18 cellular contexts compared by ENCODE assay signal in the genomic region with DNA sequence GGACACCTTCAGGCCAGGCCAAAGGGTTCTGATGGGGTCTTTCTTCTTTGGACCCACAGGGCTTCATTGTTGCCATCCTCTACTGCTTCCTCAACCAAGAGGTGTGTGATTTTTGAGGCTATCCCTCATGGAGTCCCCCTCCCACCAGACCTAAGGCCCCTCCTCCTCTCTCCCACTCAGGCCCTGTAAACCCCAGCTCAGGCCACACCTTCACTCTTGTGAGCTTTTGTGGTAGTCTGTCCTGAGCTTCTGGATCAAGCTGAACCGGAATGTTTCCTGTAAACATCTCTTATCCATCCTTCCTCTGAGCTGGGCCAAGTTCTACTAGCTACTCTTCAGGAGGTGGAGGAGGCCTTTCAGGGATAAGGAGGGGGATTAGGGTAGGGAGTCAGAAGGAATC. TPM values are rescaled to one million over a fixed set of nuclear protein-coding genes. Genes with fewer than 3 reads are reported as not detected.
"Had no signal": no experiment of that assay in that cellular context is flagged by ENCODE, and none has a peak within 500 bp of the region (broad histone marks: within the 10 kb centered on the region; RNA-seq: fewer than 3 reads in every experiment).

No MANE protein-coding gene starts in this region.

- H3K4me1 ChIP-seq: breast epithelium had no signal

- H3K27ac Mint-ChIP-seq: activated CD4-positive, alpha-beta memory T cell treated with anti-CD3 and anti-CD28 coated beads for 36 hours; activated CD4-positive, alpha-beta T cell treated with anti-CD3 and anti-CD28 coated beads, Interleukin-2, amount 10 ng/mL, durations not matched to agents 7 days and 5 days; activated naive CD4-positive, alpha-beta T cell treated with anti-CD3 and anti-CD28 coated beads, Interleukin-2, amount 50 U/mL, for 24 hours; activated T-helper 2 cell treated with anti-CD3 and anti-CD28 coated beads, Interferon-gamma antibody, Interleukin-2, Interleukin-4, amounts not matched to agents 10 μg/mL and 5 μg/mL and 100 μg/mL, durations not matched to agents 14 hours and 24 hours and 36 hours; T-cell had no signal

- H3K4me3 ChIP-seq: breast epithelium, SK-N-MC had no signal

- FAIRE-seq: TTC549 had no signal

- DNase-seq: activated CD4-positive, alpha-beta memory T cell treated with anti-CD3 and anti-CD28 coated beads for 36 hours; activated CD4-positive, CD25-positive, alpha-beta regulatory T cell; activated gamma-delta T cell treated with Interleukin-2 at 50 U/mL for 16 hours; KG1; NCI-H1417 treated with DMSO at 0.1 percent for 48 hours; NCI-H187; NK-92 treated with Interleukin-12 subunit alpha and Interleukin-12 subunit beta, amount 100 ng/mL, for 24 hours; T1000 had no signal

- H3K27ac ChIP-seq: breast epithelium, SK-N-MC had no signal

- H3K9me3 Mint-ChIP-seq: activated CD4-positive, alpha-beta memory T cell treated with anti-CD3 and anti-CD28 coated beads for 36 hours; activated CD4-positive, alpha-beta T cell treated with anti-CD3 and anti-CD28 coated beads, Interleukin-2, amount 10 ng/mL, durations not matched to agents 7 days and 5 days; activated naive CD4-positive, alpha-beta T cell treated with anti-CD3 and anti-CD28 coated beads, Interleukin-2, amount 50 U/mL, for 24 hours; activated T-helper 2 cell treated with anti-CD3 and anti-CD28 coated beads, Interferon-gamma antibody, Interleukin-2, Interleukin-4, amounts not matched to agents 10 μg/mL and 5 μg/mL and 100 μg/mL, durations not matched to agents 14 hours and 24 hours and 36 hours; T-cell had no signal

- H3K36me3 ChIP-seq: breast epithelium had no signal

- H3K9me3 ChIP-seq: breast epithelium had no signal

- H3K4me3 Mint-ChIP-seq: activated CD4-positive, alpha-beta memory T cell treated with anti-CD3 and anti-CD28 coated beads for 36 hours; activated CD4-positive, alpha-beta T cell treated with anti-CD3 and anti-CD28 coated beads, Interleukin-2, amount 10 ng/mL, durations not matched to agents 7 days and 5 days; activated naive CD4-positive, alpha-beta T cell treated with anti-CD3 and anti-CD28 coated beads, Interleukin-2, amount 50 U/mL, for 24 hours; T-cell had no signal

- H3K36me3 Mint-ChIP-seq: activated CD4-positive, alpha-beta memory T cell treated with anti-CD3 and anti-CD28 coated beads for 36 hours; activated naive CD4-positive, alpha-beta T cell treated with anti-CD3 and anti-CD28 coated beads, Interleukin-2, amount 50 U/mL, for 24 hours; T-cell had no signal

- ATAC-seq: Right ventricle myocardium inferior, T-cell had no signal

- H3K4me1 Mint-ChIP-seq: activated naive CD4-positive, alpha-beta T cell treated with anti-CD3 and anti-CD28 coated beads, Interleukin-2, amount 50 U/mL, for 24 hours had no signal

- H3K27me3 ChIP-seq: breast epithelium had no signal

RNA-seq across cellular contexts. Expression of gene GHRHR, which starts 13.5 kb away (rescaled TPM):
- total RNA-seq: activated CD4-positive, alpha-beta memory T cell treated with anti-CD3 and anti-CD28 coated beads for 36 hours; activated CD4-positive, alpha-beta T cell treated with anti-CD3 and anti-CD28 coated beads, Interleukin-2, amount 10 ng/mL, durations not matched to agents 7 days and 5 days; activated T-helper 2 cell treated with anti-CD3 and anti-CD28 coated beads, Interferon-gamma antibody, Interleukin-2, Interleukin-4, amounts not matched to agents 10 μg/mL and 5 μg/mL and 100 μg/mL, durations not matched to agents 14 hours and 24 hours and 36 hours; breast epithelium; LHCN-M2; M059J; Right ventricle myocardium inferior; T-cell had no signal
